Comparison of ENCODE assay signal across 1 cellular context in the genomic region with DNA sequence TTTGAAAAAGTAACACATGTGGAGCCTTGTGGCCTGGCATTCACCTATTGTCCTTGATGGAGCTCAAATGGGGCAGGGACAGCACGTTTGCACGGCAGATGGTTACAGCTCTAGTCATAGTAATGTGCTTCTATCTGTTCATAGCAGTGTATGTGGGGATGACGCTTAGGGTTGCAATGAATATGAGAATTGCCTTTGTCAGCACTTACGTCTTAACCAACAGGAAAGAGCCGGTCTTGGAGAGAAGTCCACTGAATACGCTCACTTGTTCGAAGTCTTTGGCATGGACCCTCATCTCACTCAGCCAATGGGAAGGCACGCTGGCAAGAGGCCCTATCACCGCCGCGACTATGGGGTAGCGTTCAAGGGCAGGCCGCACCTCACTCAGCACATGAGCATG.
A peak's percentile ranks its signal among the peaks of the same experiment; 100 is the strongest.
TF ChIP-seq lines count a peak whose summit lies in the region.

No MANE protein-coding gene starts in this region.

TF ChIP-seq in K562, 482 proteins besides CTCF, POLR2A, EP300 and RAD21:
- no peak for TF ChIP-seq ZBTB17 (CRISPR knock-in tag; IDR thresholded peaks at IDR 0.05)
- TF ChIP-seq ZNF316 (IDR thresholded peaks at IDR 0.05), result peak; percentile 28; the same call in 1 of the 2 replicates
- TF ChIP-seq, protein P1, sequence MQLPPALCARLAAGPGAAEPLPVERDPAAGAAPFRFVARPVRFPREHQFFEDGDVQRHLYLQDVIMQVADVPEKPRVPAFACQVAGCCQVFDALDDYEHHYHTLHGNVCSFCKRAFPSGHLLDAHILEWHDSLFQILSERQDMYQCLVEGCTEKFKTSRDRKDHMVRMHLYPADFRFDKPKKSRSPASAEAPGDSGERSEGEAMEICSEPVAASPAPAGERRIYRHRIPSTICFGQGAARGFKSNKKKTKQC (CRISPR knock-in tag; IDR thresholded peaks at IDR 0.05), result no peak
